Comparison of ENCODE assay signal across 1 cellular context in the genomic region with DNA sequence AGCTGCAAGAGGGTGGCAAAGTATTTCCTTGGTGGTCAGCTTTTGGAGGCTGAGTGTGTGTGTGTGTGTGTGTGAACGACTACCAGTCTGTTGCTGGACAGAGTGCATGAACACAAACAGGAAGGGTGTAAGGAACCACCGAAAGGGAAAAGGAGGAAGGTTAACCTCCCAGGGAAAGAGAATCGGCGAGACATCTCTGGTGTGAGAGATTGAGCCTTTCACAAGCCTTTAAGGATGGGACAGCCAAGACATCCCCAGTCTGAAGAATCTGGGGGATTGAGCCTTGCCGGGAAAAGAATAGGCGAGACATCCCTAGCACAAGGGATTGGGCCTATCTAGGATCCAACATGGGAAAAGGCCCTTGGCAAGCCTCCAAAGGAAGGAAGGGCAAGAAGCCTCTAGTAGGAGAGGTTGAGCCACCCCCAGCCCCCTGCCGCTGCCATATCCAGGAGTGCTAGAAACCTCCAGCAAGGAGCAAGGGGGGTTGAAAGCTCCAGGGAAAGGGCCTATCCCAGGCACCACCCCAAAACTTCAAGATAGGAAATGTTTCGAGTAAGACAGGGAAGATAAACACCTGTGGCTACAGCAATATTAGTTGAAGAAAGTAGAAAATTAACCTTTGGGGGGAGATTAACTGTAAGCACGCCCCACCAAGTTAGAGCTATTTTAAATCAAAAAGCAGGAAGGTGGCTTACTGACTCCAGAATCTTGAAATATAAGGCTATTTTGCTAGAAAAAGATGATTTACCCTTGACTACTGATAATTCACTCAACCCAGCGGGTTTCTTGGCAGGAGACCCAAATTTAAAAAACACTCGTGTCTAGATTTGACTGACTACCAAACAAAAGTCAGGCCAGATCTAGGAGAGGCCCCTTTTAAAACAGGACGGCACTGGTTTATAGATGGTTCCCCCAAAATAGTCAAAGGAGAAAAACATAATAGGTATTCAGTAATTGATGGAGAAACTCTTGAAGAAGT.
TF ChIP-seq lines count a peak whose summit lies in the region.

No MANE protein-coding gene starts in this region.

TF ChIP-seq in WTC11, 78 proteins besides CTCF, POLR2A, EP300 and RAD21 (continued from another document):
- TF ChIP-seq, protein P1, sequence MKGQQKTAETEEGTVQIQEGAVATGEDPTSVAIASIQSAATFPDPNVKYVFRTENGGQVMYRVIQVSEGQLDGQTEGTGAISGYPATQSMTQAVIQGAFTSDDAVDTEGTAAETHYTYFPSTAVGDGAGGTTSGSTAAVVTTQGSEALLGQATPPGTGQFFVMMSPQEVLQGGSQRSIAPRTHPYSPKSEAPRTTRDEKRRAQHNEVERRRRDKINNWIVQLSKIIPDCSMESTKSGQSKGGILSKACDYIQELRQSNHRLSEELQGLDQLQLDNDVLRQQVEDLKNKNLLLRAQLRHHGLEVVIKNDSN (CRISPR knock-in tag; IDR thresholded peaks at IDR 0.05), result no peak
- TF ChIP-seq ZNF532 (CRISPR knock-in tag; IDR thresholded peaks at IDR 0.05; ENCODE audit: borderline replicate concordance) (no peak), ZNF416 (CRISPR knock-in tag; IDR thresholded peaks at IDR 0.05) (no peak), TEAD4 (CRISPR knock-in tag; IDR thresholded peaks at IDR 0.05) (no peak), ZNF317 (CRISPR knock-in tag; IDR thresholded peaks at IDR 0.05; ENCODE audit: borderline replicate concordance, low read depth) (no peak), FOXK1 (CRISPR knock-in tag; IDR thresholded peaks at IDR 0.05) (no peak)
TF ChIP-seq in WTC11: peak in this region for 0.
